ENCODE assay signal across 8 cellular contexts in genomic region chr16:67936124-67936875, GRCh38. TPM values are rescaled to one million over a fixed set of nuclear protein-coding genes. Genes with fewer than 3 reads are reported as not detected.
DNase-seq lines count a peak whose midpoint lies in the region; ATAC-seq, FAIRE-seq and TF ChIP-seq lines count a peak whose summit lies in the region.

PSMB10 (minus strand) TSS chr16:67936850; CDS start chr16:67936749, 101 bp downstream.

- H4K20me1 ChIP-seq in IMR-90 (ENCODE audit: insufficient read depth, low read length): peaks cover 17% of the 10 kb centered on the region

- peaks cover 33% of the 10 kb centered on the region for H3K4me1 Mint-ChIP-seq in activated CD4-positive, alpha-beta T cell treated with anti-CD3 and anti-CD28 coated beads, Interleukin-2, amount 10 ng/mL, durations not matched to agents 24 days and 14 days
- peaks cover 30 to 33% of the 10 kb centered on the region in 2 donors for H3K4me1 Mint-ChIP-seq in effector memory CD8-positive, alpha-beta T cell (ENCODE audit: low read depth in 2 of 2)
- peaks cover 42% of the 10 kb centered on the region for H3K4me1 Mint-ChIP-seq in stimulated activated effector memory CD8-positive, alpha-beta T cell treated with anti-CD3 and anti-CD28 coated beads, Interleukin-12 subunit alpha, Interleukin-12 subunit beta, amount 100 ng/mL, for 72 hours

- H3K9me3 ChIP-seq in A673 (ENCODE audit: low read depth, low read length, poor library complexity, severe bottlenecking): no peaks in the 10 kb centered on the region
- no peaks in the 10 kb centered on the region for H3K9me3 ChIP-seq in IMR-90 (ENCODE audit: control insufficient read depth, insufficient read depth, low read length)

- CTCF ChIA-PET in A673 (lab: Charles Lee) (interaction anchor here (1.1 to 1.5 kb wide), 2 partner anchors 10 to 52 kb away, joined by 3 to 7 read pairs; partner anchors contain the start of gene NRN1L), IMR-90 (lab: Yijun Ruan, JAX) (interaction anchor here (0.6 to 3.0 kb wide), 3 partner anchors 16 to 120 kb away, joined by 3 to 16 read pairs (median 3); no protein-coding TSS in a partner anchor)

- H3K27me3 ChIP-seq in A673 (replicated peaks; ENCODE audit: insufficient read depth, low read depth, low read length, poor library complexity) (no peaks in the 10 kb centered on the region), IMR-90 (ENCODE audit: control insufficient read depth, insufficient read depth, low read length) (no peaks in the 10 kb centered on the region)

- peak; percentile 27 for ATAC-seq in IMR-90 (ENCODE audit: low read depth)
- peak; percentile 1 for ATAC-seq in effector memory CD8-positive, alpha-beta T cell (replicated peaks)
- peak; percentile 2 for ATAC-seq in stimulated activated effector memory CD8-positive, alpha-beta T cell treated with anti-CD3 and anti-CD28 coated beads, Interleukin-12 subunit alpha, Interleukin-12 subunit beta, amount 100 ng/mL, for 72 hours

- peak within 1 kb of the TSS; percentile 89 for H2BK5ac ChIP-seq in IMR-90 (ENCODE audit: low read depth, low read length, poor library complexity, severe bottlenecking)

- peak within 1 kb of the TSS; percentile 100 for H3K4me3 Mint-ChIP-seq in activated CD4-positive, alpha-beta T cell treated with anti-CD3 and anti-CD28 coated beads, Interleukin-2, amount 10 ng/mL, durations not matched to agents 24 days and 14 days
- peak within 1 kb of the TSS; percentile 100 for H3K4me3 Mint-ChIP-seq in effector memory CD8-positive, alpha-beta T cell
- H3K4me3 Mint-ChIP-seq in stimulated activated effector memory CD8-positive, alpha-beta T cell treated with anti-CD3 and anti-CD28 coated beads, Interleukin-12 subunit alpha, Interleukin-12 subunit beta, amount 100 ng/mL, for 72 hours: peak within 1 kb of the TSS; percentile 100

- H3K18ac ChIP-seq in IMR-90 (ENCODE audit: low read depth, low read length): peak within 1 kb of the TSS; percentile 26

- TSS peak; percentile 40 for BruUV-seq in A673 (replicated peaks; lab: Mats Ljungman, UMichigan)
- no TSS peak for BruUV-seq in IMR-90 (replicated peaks; lab: Mats Ljungman, UMichigan)

- peak within 1 kb of the TSS; percentile 64 for H2BK120ac ChIP-seq in IMR-90 (ENCODE audit: low read depth, low read length)

- H4K8ac ChIP-seq in IMR-90 (ENCODE audit: low read depth in 2 of 2, low read length in 2 of 2): peak within 1 kb of the TSS; percentile 91 to 97

- TF ChIP-seq CTCF in A673 (conservative IDR thresholded peaks at IDR 0.05; ENCODE audit: low read depth, low read length) (no peak), IMR-90 (conservative IDR thresholded peaks at IDR 0.05; ENCODE audit: low read depth, low read length) (no peak)

- peak within 1 kb of the TSS; percentile 98 for H2AK5ac ChIP-seq in IMR-90 (ENCODE audit: low read depth, low read length)

- peak within 1 kb of the TSS; percentile 97 for H3K23ac ChIP-seq in IMR-90 (ENCODE audit: low read depth, low read length)

- H3K14ac ChIP-seq in IMR-90 (replicated peaks; ENCODE audit: low read depth, low read length): peak within 1 kb of the TSS; percentile 99

- H2AFZ ChIP-seq in IMR-90 (replicated peaks; ENCODE audit: low read length, poor library complexity): peak within 1 kb of the TSS; percentile 99

- intact Hi-C loops in A673 (cut with micrococcal nuclease; ENCODE audit: unreplicated experiment) (no loop called here), IMR-90 (cut with micrococcal nuclease) (loop anchor here (5.0 kb wide), 1 partner anchor 374 kb away; the partner anchor contains the start of gene CTCF)
- intact Hi-C loops in activated CD4-positive, alpha-beta T cell treated with anti-CD3 and anti-CD28 coated beads, Interleukin-2, amount 10 ng/mL, durations not matched to agents 24 days and 14 days (cut with micrococcal nuclease): loop anchor here (1.0 to 10.0 kb wide), 8 partner anchors 64 to 454 kb away; partner anchors contain the start of genes ACD, AGRP, ATP6V0D1 and C16orf86

- H3K36me3 ChIP-seq in A673 (ENCODE audit: insufficient read depth, low read length, poor library complexity, severe bottlenecking) (peaks cover 2% of the 10 kb centered on the region), IMR-90 (ENCODE audit: control insufficient read depth, insufficient read depth, low read length) (peaks cover 21% of the 10 kb centered on the region)

- peaks cover 16% of the 10 kb centered on the region for H3K4me1 ChIP-seq in A673 (ENCODE audit: insufficient read depth, low read length, poor library complexity, severe bottlenecking)
- H3K4me1 ChIP-seq in IMR-90 (ENCODE audit: control insufficient read depth, insufficient read depth, low read length): peaks cover 11% of the 10 kb centered on the region

- no peaks in the 10 kb centered on the region for H3K27me3 Mint-ChIP-seq in activated CD4-positive, alpha-beta T cell treated with anti-CD3 and anti-CD28 coated beads, Interleukin-2, amount 10 ng/mL, durations not matched to agents 24 days and 14 days
- H3K27me3 Mint-ChIP-seq in effector memory CD8-positive, alpha-beta T cell: no peaks in the 10 kb centered on the region

- H3K9ac ChIP-seq in IMR-90 (ENCODE audit: low read depth, low read length): peak within 1 kb of the TSS; percentile 99

- peak within 1 kb of the TSS; percentile 93 for H4K91ac ChIP-seq in IMR-90 (ENCODE audit: insufficient read depth, low read depth, low read length)

- peak within 1 kb of the TSS; percentile 92 for H3K27ac Mint-ChIP-seq in activated CD4-positive, alpha-beta T cell treated with anti-CD3 and anti-CD28 coated beads, Interleukin-2, amount 10 ng/mL, durations not matched to agents 24 days and 14 days
- peak within 1 kb of the TSS; percentile 92 to 98 for H3K27ac Mint-ChIP-seq in effector memory CD8-positive, alpha-beta T cell
- peak within 1 kb of the TSS; percentile 100 for H3K27ac Mint-ChIP-seq in stimulated activated effector memory CD8-positive, alpha-beta T cell treated with anti-CD3 and anti-CD28 coated beads, Interleukin-12 subunit alpha, Interleukin-12 subunit beta, amount 100 ng/mL, for 72 hours

- peak within 1 kb of the TSS; percentile 100 for H2AK9ac ChIP-seq in IMR-90 (replicated peaks; ENCODE audit: low read depth, low read length, poor library complexity)

- DNase-seq in A673 (ENCODE audit: low spot score) (peak; percentile 55), GM12891 (ENCODE audit: insufficient read length, low spot score) (no peak), IMR-90 (peak; percentile 72), medulla oblongata (ENCODE audit: extremely low spot score) (peak; percentile 55), NCI-H345 (lab: John Stamatoyannopoulos, UW) (no peak)
- DNase-seq in activated CD4-positive, alpha-beta T cell treated with anti-CD3 and anti-CD28 coated beads, Interleukin-2, amount 10 ng/mL, durations not matched to agents 24 days and 14 days: no peak
- DNase-seq in effector memory CD8-positive, alpha-beta T cell: peak in 2 of 3 experiments; percentile 13 to 14
- DNase-seq in stimulated activated effector memory CD8-positive, alpha-beta T cell treated with anti-CD3 and anti-CD28 coated beads, Interleukin-12 subunit alpha, Interleukin-12 subunit beta, amount 100 ng/mL, for 72 hours (ENCODE audit: low spot score in 2 of 2): peak; percentile 52 to 89

- peak within 1 kb of the TSS; percentile 89 for H3K56ac ChIP-seq in IMR-90 (ENCODE audit: extremely low read depth, insufficient read depth, low read length)

- TF ChIP-seq POLR2A in GM12891 (IDR thresholded peaks at IDR 0.05; ENCODE audit: low read depth, low read length): peak; percentile 70
- TF ChIP-seq POLR2A in IMR-90 (IDR thresholded peaks at IDR 0.05; ENCODE audit: low read depth, low read length): peak; percentile 18

- peak within 1 kb of the TSS; percentile 81 for H3K4me2 ChIP-seq in IMR-90 (ENCODE audit: low read depth, low read length)

- peaks cover 12% of the 10 kb centered on the region for H3K9me1 ChIP-seq in IMR-90 (ENCODE audit: insufficient read depth, low read length)

- peak within 1 kb of the TSS; percentile 95 for H3K4ac ChIP-seq in IMR-90 (ENCODE audit: low read depth, low read length)

- POLR2A ChIA-PET in A673 (lab: Charles Lee; ENCODE audit: low non-redundant PET) (interaction anchor here (0.6 kb wide), 1 partner anchor 306 kb away, joined by 8 read pairs; no protein-coding TSS in a partner anchor), IMR-90 (lab: Charles Lee; ENCODE audit: unreplicated experiment) (interaction anchor here (0.5 to 0.7 kb wide), 3 partner anchors 168 to 415 kb away, joined by 3 to 11 read pairs (median 3); partner anchors contain the start of gene ACD)

- whole genome bisulfite sequencing in IMR-90 (ENCODE audit: extremely low coverage in 2 of 2, insufficient read length in 1 of 2), 2 experiments: 0% methylated on average over 21 of the region's 54 CpGs; no CpG with 5 or more reads in 1 of the 2 experiments

- in situ Hi-C loops in IMR-90 (cut with MboI; ENCODE audit: low sequenced_read_pairs): loop anchor here (25.0 kb wide), 1 partner anchor 399 kb away; the partner anchor contains the start of gene RIPOR1

- H2BK20ac ChIP-seq in IMR-90 (ENCODE audit: low read depth, low read length): peak within 1 kb of the TSS; percentile 11; the same call in 1 of the 2 replicates

- H2BK15ac ChIP-seq in IMR-90 (ENCODE audit: low read depth, low read length): peak within 1 kb of the TSS; percentile 46; the same call in 2 of the 3 replicates

- H3K79me1 ChIP-seq in IMR-90 (ENCODE audit: low read depth in 1 of 2, low read length in 2 of 2): peaks cover 14 to 53% of the 10 kb centered on the region in 2 experiments; a peak in 3 of 4 replicates

- dilution Hi-C loops in IMR-90 (cut with HindIII; ENCODE audit: low sequenced_read_pairs, unreplicated experiment): no loop called here

- TF ChIP-seq RAD21 in IMR-90 (IDR thresholded peaks at IDR 0.05; ENCODE audit: low read length): no peak

- peak; percentile 89 for FAIRE-seq in GM12891 (lab: Jason Lieb, UNC)

- H3K4me3 ChIP-seq in A673 (ENCODE audit: low read depth, low read length, poor library complexity, severe bottlenecking): peak within 1 kb of the TSS; percentile 85
- H3K4me3 ChIP-seq in IMR-90 (ENCODE audit: insufficient read depth, low read depth, low read length): peak within 1 kb of the TSS; percentile 94

- H3K9me3 Mint-ChIP-seq in activated CD4-positive, alpha-beta T cell treated with anti-CD3 and anti-CD28 coated beads, Interleukin-2, amount 10 ng/mL, durations not matched to agents 24 days and 14 days: no peaks in the 10 kb centered on the region
- no peaks in the 10 kb centered on the region for H3K9me3 Mint-ChIP-seq in effector memory CD8-positive, alpha-beta T cell
- H3K9me3 Mint-ChIP-seq in stimulated activated effector memory CD8-positive, alpha-beta T cell treated with anti-CD3 and anti-CD28 coated beads, Interleukin-12 subunit alpha, Interleukin-12 subunit beta, amount 100 ng/mL, for 72 hours: no peaks in the 10 kb centered on the region

- peak within 1 kb of the TSS; percentile 87 for H4K5ac ChIP-seq in IMR-90 (ENCODE audit: low read depth, low read length)

- peak within 1 kb of the TSS; percentile 75 for H3K27ac ChIP-seq in A673 (ENCODE audit: low read depth, low read length, poor library complexity, severe bottlenecking)
- peak within 1 kb of the TSS; percentile 98 for H3K27ac ChIP-seq in IMR-90 (ENCODE audit: insufficient read depth, low read length)

- H3K36me3 Mint-ChIP-seq in activated CD4-positive, alpha-beta T cell treated with anti-CD3 and anti-CD28 coated beads, Interleukin-2, amount 10 ng/mL, durations not matched to agents 24 days and 14 days (ENCODE audit: low read depth): peaks cover 45% of the 10 kb centered on the region
- H3K36me3 Mint-ChIP-seq in effector memory CD8-positive, alpha-beta T cell (ENCODE audit: insufficient read depth): peaks cover 46% of the 10 kb centered on the region
- peaks cover 78% of the 10 kb centered on the region for H3K36me3 Mint-ChIP-seq in stimulated activated effector memory CD8-positive, alpha-beta T cell treated with anti-CD3 and anti-CD28 coated beads, Interleukin-12 subunit alpha, Interleukin-12 subunit beta, amount 100 ng/mL, for 72 hours

RNA-seq across cellular contexts. Expression of gene PSMB10, which starts in this region (rescaled TPM):
- total RNA-seq in A673 (2021) (21.6 and 24.8 TPM in 2 replicates), IMR-90 (2012; rRNA removed) (25.6 and 28.7 TPM in 2 replicates)
- 205 TPM for polyA plus RNA-seq in GM12891 (2012; ENCODE audit: low read depth, missing spikeins)
- 36.7 and 50.5 TPM in 2 replicates for polyA plus RNA-seq in IMR-90 (2012; rRNA removed)
- 69.8 and 71.1 TPM in 2 replicates for polyA plus RNA-seq in IMR-90 (2012; cell fraction: cytosol; rRNA removed)
- 27.2 and 55.0 TPM in 2 replicates for polyA plus RNA-seq in IMR-90 (2012; cell fraction: nucleus; rRNA removed; ENCODE audit: low replicate concordance)
- total RNA-seq in activated CD4-positive, alpha-beta T cell treated with anti-CD3 and anti-CD28 coated beads, Interleukin-2, amount 10 ng/mL, durations not matched to agents 24 days and 14 days: 211 and 214 TPM in 2 replicates

Comparison
In these comparisons a context has a peak if more than half of its experiments do, and no peak if none do; other contexts are left out.
1. DNase-seq: peak in A673 (single experiment), IMR-90 (single experiment), effector memory CD8-positive, alpha-beta T cell (2 of 3), medulla oblongata (single experiment) and stimulated activated effector memory CD8-positive, alpha-beta T cell treated with anti-CD3 and anti-CD28 coated beads, Interleukin-12 subunit alpha, Interleukin-12 subunit beta, amount 100 ng/mL, for 72 hours (2 of 2); none in GM12891 (single experiment), activated CD4-positive, alpha-beta T cell treated with anti-CD3 and anti-CD28 coated beads, Interleukin-2, amount 10 ng/mL, durations not matched to agents 24 days and 14 days (single experiment) and NCI-H345 (single experiment).
2. Peak in every context shown above with its lines, with median percentiles within 50 percentile points of each other: ATAC-seq, H3K27ac Mint-ChIP-seq and H3K4me3 Mint-ChIP-seq.